In genomic region chr7:100887955-100888481, GRCh38 we compare ENCODE assay signal across 8 cellular contexts. TPM values are rescaled to one million over a fixed set of nuclear protein-coding genes. Genes with fewer than 3 reads are reported as not detected.
DNase-seq lines count a peak whose midpoint lies in the region; ATAC-seq, FAIRE-seq and TF ChIP-seq lines count a peak whose summit lies in the region.

No MANE protein-coding gene starts in this region.

- TF ChIP-seq EP300 in HepG2 (IDR thresholded peaks at IDR 0.05; ENCODE audit: low read depth in 2 of 2, low read length in 2 of 2) (no peak), HepG2 (CRISPR knock-in tag; IDR thresholded peaks at IDR 0.05; ENCODE audit: borderline replicate concordance) (no peak)

- peak overlapping the region; percentile 82 for H3K27ac Mint-ChIP-seq in activated T-helper 2 cell treated with anti-CD3 and anti-CD28 coated beads, Interferon-gamma antibody, Interleukin-2, Interleukin-4, amounts not matched to agents 10 μg/mL and 5 μg/mL and 100 μg/mL, durations not matched to agents 14 hours and 24 hours and 36 hours
- peak overlapping the region; percentile 87 for H3K27ac Mint-ChIP-seq in memory B cell

- TF ChIP-seq POLR2A in HepG2 (IDR thresholded peaks at IDR 0.05; ENCODE audit: insufficient read depth in 1 of 2, low read depth in 2 of 2, low read length in 2 of 2) (no peak), right lobe of liver (IDR thresholded peaks at IDR 0.05) (no peak)

- in situ Hi-C loops in HepG2 (cut with HindIII; ENCODE audit: extremely low pct_ligation_motif_present, low pct_unique_long_range_greater_than_20kb), result loop anchor here (25.0 kb wide), 1 partner anchor 399 kb away; no protein-coding TSS in a partner anchor

- peaks cover 19% of the 10 kb centered on the region for H3K27me3 Mint-ChIP-seq in activated T-helper 2 cell treated with anti-CD3 and anti-CD28 coated beads, Interferon-gamma antibody, Interleukin-2, Interleukin-4, amounts not matched to agents 10 μg/mL and 5 μg/mL and 100 μg/mL, durations not matched to agents 14 hours and 24 hours and 36 hours (ENCODE audit: low read depth)
- H3K27me3 Mint-ChIP-seq in memory B cell, result peaks cover 17% of the 10 kb centered on the region

- peak overlapping the region in 1 of 3 experiments; percentile 79; a peak in 3 of 6 replicates for H3K4me3 ChIP-seq in HepG2 (replicated peaks in 1 of 3; ENCODE audit: insufficient read depth in 1 of 3, low read depth in 2 of 3, low read length in 3 of 3)
- H3K4me3 ChIP-seq in right lobe of liver, result no peak overlapping the region

- H3K27ac ChIP-seq in HepG2 (ENCODE audit: extremely low read length, insufficient read depth, low read length), result peak overlapping the region; percentile 84
- no peak overlapping the region for H3K27ac ChIP-seq in right lobe of liver

- peaks cover 58% of the 10 kb centered on the region for H3K36me3 Mint-ChIP-seq in activated T-helper 2 cell treated with anti-CD3 and anti-CD28 coated beads, Interferon-gamma antibody, Interleukin-2, Interleukin-4, amounts not matched to agents 10 μg/mL and 5 μg/mL and 100 μg/mL, durations not matched to agents 14 hours and 24 hours and 36 hours (ENCODE audit: low read depth)
- peaks cover 43% of the 10 kb centered on the region for H3K36me3 Mint-ChIP-seq in memory B cell

- BruUV-seq in HepG2 (replicated peaks; lab: Mats Ljungman, UMichigan), result no TSS peak

- H3K9me3 ChIP-seq in HepG2 (ENCODE audit: low read length) (no peaks in the 10 kb centered on the region), right lobe of liver (no peaks in the 10 kb centered on the region)

- CTCF ChIA-PET in HepG2 (lab: Yijun Ruan, JAX; ENCODE audit: low intra/inter-chr PET ratio, low total read pairs), result no interaction called here

- intact Hi-C loops in HepG2 (cut with micrococcal nuclease; ENCODE audit: unreplicated experiment), result no loop called here
- intact Hi-C loops in right lobe of liver (cut with DNase I), result no loop called here
- intact Hi-C loops in activated T-helper 2 cell treated with anti-CD3 and anti-CD28 coated beads, Interferon-gamma antibody, Interleukin-2, Interleukin-4, amounts not matched to agents 10 μg/mL and 5 μg/mL and 100 μg/mL, durations not matched to agents 14 hours and 24 hours and 36 hours (cut with micrococcal nuclease), result loop anchor here (1.0 to 2.0 kb wide), 2 partner anchors 13 to 283 kb away; partner anchors contain the start of gene SRRT

- H2AFZ ChIP-seq in HepG2 (ENCODE audit: low read length), result no peak overlapping the region

- no peak for TF ChIP-seq RAD21 in HepG2 (CRISPR knock-in tag; IDR thresholded peaks at IDR 0.05)

- peak overlapping the region; percentile 90 for H3K4me2 ChIP-seq in HepG2 (ENCODE audit: low read depth, low read length)

- TF ChIP-seq CTCF in HepG2 (CRISPR knock-in tag; IDR thresholded peaks at IDR 0.05) (no peak), right lobe of liver (IDR thresholded peaks at IDR 0.05) (no peak)

- 95% methylated on average over 10 of the region's 13 CpGs for WGBS in HepG2 (ENCODE audit: low lambda C conversion rate)
- WGBS in right lobe of liver (ENCODE audit: insufficient coverage, low coverage, low lambda C conversion rate, missing lambda C conversion rate), result 73% methylated on average over 10 of the region's 13 CpGs

- no peak for ATAC-seq in HepG2
- ATAC-seq in right lobe of liver, result no peak
- no peak for ATAC-seq in memory B cell (ENCODE audit: low read depth)
- ATAC-seq in GM21723 (IDR thresholded peaks at IDR 0.05; ENCODE audit: unreplicated experiment), result no peak
- no peak for ATAC-seq in GM21447 (IDR thresholded peaks at IDR 0.05; ENCODE audit: unreplicated experiment)

- no peaks in the 10 kb centered on the region for H3K9me3 Mint-ChIP-seq in activated T-helper 2 cell treated with anti-CD3 and anti-CD28 coated beads, Interferon-gamma antibody, Interleukin-2, Interleukin-4, amounts not matched to agents 10 μg/mL and 5 μg/mL and 100 μg/mL, durations not matched to agents 14 hours and 24 hours and 36 hours
- H3K9me3 Mint-ChIP-seq in memory B cell, result no peaks in the 10 kb centered on the region

- peaks cover 48% of the 10 kb centered on the region for H3K4me1 Mint-ChIP-seq in activated T-helper 2 cell treated with anti-CD3 and anti-CD28 coated beads, Interferon-gamma antibody, Interleukin-2, Interleukin-4, amounts not matched to agents 10 μg/mL and 5 μg/mL and 100 μg/mL, durations not matched to agents 14 hours and 24 hours and 36 hours (ENCODE audit: low read depth)
- H3K4me1 Mint-ChIP-seq in memory B cell, result peaks cover 34% of the 10 kb centered on the region

- no peak overlapping the region for H3K9ac ChIP-seq in HepG2 (ENCODE audit: insufficient read depth, low read depth, low read length)

- FAIRE-seq in HepG2 (lab: Jason Lieb, UNC), result no peak

- POLR2A ChIA-PET in HepG2 (lab: Yijun Ruan, JAX), result interaction anchor here (0.8 to 6.0 kb wide), 2 partner anchors 12 to 18 kb away, joined by 3 to 141 read pairs; partner anchors contain the start of gene SRRT

- H4K20me1 ChIP-seq in HepG2 (ENCODE audit: insufficient read depth, low read length), result no peaks in the 10 kb centered on the region

- peaks cover 4 to 5% of the 10 kb centered on the region in 2 experiments; a peak in 1 of 5 replicates for H3K27me3 ChIP-seq in HepG2 (ENCODE audit: control insufficient read depth in 1 of 2, insufficient read depth in 2 of 2, low read length in 2 of 2)
- H3K27me3 ChIP-seq in right lobe of liver, result no peaks in the 10 kb centered on the region

- H3K4me3 Mint-ChIP-seq in activated T-helper 2 cell treated with anti-CD3 and anti-CD28 coated beads, Interferon-gamma antibody, Interleukin-2, Interleukin-4, amounts not matched to agents 10 μg/mL and 5 μg/mL and 100 μg/mL, durations not matched to agents 14 hours and 24 hours and 36 hours (ENCODE audit: low read depth), result peak overlapping the region; percentile 79
- H3K4me3 Mint-ChIP-seq in memory B cell, result peak overlapping the region; percentile 86

- peaks cover 64% of the 10 kb centered on the region for H3K4me1 ChIP-seq in HepG2 (ENCODE audit: insufficient read depth, low read length)
- H3K4me1 ChIP-seq in right lobe of liver, result peaks cover 0 to 15% (median 8%) of the 10 kb centered on the region in 4 donors

- DNase-seq in HepG2 (ENCODE audit: low spot score) (no peak), right lobe of liver (no peak), memory B cell (ENCODE audit: low spot score in 2 of 2) (no peak), COLO829 (ENCODE audit: low spot score) (no peak), NOMO-1 treated with dmso at 0.1 percent for 144 hours (lab: John Stamatoyannopoulos, UW; ENCODE audit: unreplicated experiment) (no peak)
- no peak for DNase-seq in activated T-helper 2 cell treated with anti-CD3 and anti-CD28 coated beads, Interferon-gamma antibody, Interleukin-2, Interleukin-4, amounts not matched to agents 10 μg/mL and 5 μg/mL and 100 μg/mL, durations not matched to agents 14 hours and 24 hours and 36 hours (ENCODE audit: low spot score)

- H3K79me2 ChIP-seq in HepG2 (ENCODE audit: insufficient read depth, low read length), result peaks cover 10% of the 10 kb centered on the region

- peaks cover 28 to 57% of the 10 kb centered on the region in 2 experiments for H3K36me3 ChIP-seq in HepG2 (replicated peaks in 1 of 2; ENCODE audit: control insufficient read depth in 1 of 2, insufficient read depth in 2 of 2, low read length in 2 of 2)
- peaks cover under 1 to 56% (median 22%) of the 10 kb centered on the region in 4 donors for H3K36me3 ChIP-seq in right lobe of liver

RNA-seq across cellular contexts. Expression of gene UFSP1, which starts 1.5 kb away (rescaled TPM):
- total RNA-seq in HepG2 (2016; rRNA removed; fragmentation: Illumina TruSeq; extraction: Trizol) (2.8 and 3.3 TPM in 2 replicates), right lobe of liver (1 to 10 TPM; 1.0 to 3.4 (median 2.1) TPM)
- total RNA-seq in HepG2 (2016; cell fraction: cytosol; rRNA removed; fragmentation: Illumina TruSeq; extraction: Trizol; ENCODE audit: low read depth), result 1.7 and 2.1 TPM in 2 replicates
- total RNA-seq in HepG2 (2016; cell fraction: insoluble cytoplasmic fraction; rRNA removed; fragmentation: Illumina TruSeq; extraction: Trizol), result 2.5 and 3.0 TPM in 2 replicates
- total RNA-seq in HepG2 (2016; cell fraction: membrane; rRNA removed; fragmentation: Illumina TruSeq; extraction: Trizol), result 1.7 and 2.0 TPM in 2 replicates
- total RNA-seq in HepG2 (2016; cell fraction: nucleus; rRNA removed; fragmentation: Illumina TruSeq; extraction: Trizol), result 2.3 TPM in 2 replicates
- polyA plus RNA-seq in HepG2 (2011; rRNA removed), result 0.65 and 1.3 TPM in 2 replicates
- 0.65 and 1.2 TPM in 2 replicates for polyA plus RNA-seq in HepG2 (2011; cell fraction: cytosol; rRNA removed)
- polyA plus RNA-seq in HepG2 (2011; cell fraction: nucleus; rRNA removed), result 2.0 and 2.5 TPM in 2 replicates
- polyA plus RNA-seq in HepG2 (2012), result 0.96 and 1.6 TPM in 2 replicates
- 0.41 and 0.42 TPM in 2 replicates for polyA plus RNA-seq in HepG2 (2016; cell fraction: cytosol; fragmentation: Illumina TruSeq; extraction: Trizol; ENCODE audit: low read depth)
- polyA plus RNA-seq in HepG2 (2016; cell fraction: insoluble cytoplasmic fraction; fragmentation: Illumina TruSeq; extraction: Trizol; ENCODE audit: low read depth), result 1.9 and 2.3 TPM in 2 replicates
- polyA plus RNA-seq in HepG2 (2016; cell fraction: membrane; fragmentation: Illumina TruSeq; extraction: Trizol; ENCODE audit: low read depth), result 0.65 and 0.74 TPM in 2 replicates
- polyA plus RNA-seq in HepG2 (2016; cell fraction: nucleus; fragmentation: Illumina TruSeq; extraction: Trizol; ENCODE audit: insufficient read depth, low read depth), result 1.0 and 1.5 TPM in 2 replicates
- 5.4 and 9.8 TPM in 2 replicates for polyA minus RNA-seq in HepG2 (2011; rRNA and poly(A)+ RNA removed; ENCODE audit: low replicate concordance)
- 0.89 and 1.7 TPM in 2 replicates for polyA minus RNA-seq in HepG2 (2011; cell fraction: cytosol; rRNA and poly(A)+ RNA removed)
- polyA minus RNA-seq in HepG2 (2011; cell fraction: nucleus; rRNA and poly(A)+ RNA removed), result 6.2 and 7.6 TPM in 2 replicates
- total RNA-seq in activated T-helper 2 cell treated with anti-CD3 and anti-CD28 coated beads, Interferon-gamma antibody, Interleukin-2, Interleukin-4, amounts not matched to agents 10 μg/mL and 5 μg/mL and 100 μg/mL, durations not matched to agents 14 hours and 24 hours and 36 hours, result 3.8 and 5.0 TPM in 2 replicates

RNA-seq across cellular contexts. Expression of gene ACHE, which starts 7.7 kb away (rescaled TPM):
- total RNA-seq in HepG2 (2016; rRNA removed; fragmentation: Illumina TruSeq; extraction: Trizol), result 0.18 TPM in 1 of 2 replicates, not detected in the other
- total RNA-seq in HepG2 (2016; cell fraction: cytosol; rRNA removed; fragmentation: Illumina TruSeq; extraction: Trizol; ENCODE audit: low read depth), result not detected in 2 replicates
- 0.09 TPM in 1 of 2 replicates, not detected in the other for total RNA-seq in HepG2 (2016; cell fraction: insoluble cytoplasmic fraction; rRNA removed; fragmentation: Illumina TruSeq; extraction: Trizol)
- total RNA-seq in HepG2 (2016; cell fraction: membrane; rRNA removed; fragmentation: Illumina TruSeq; extraction: Trizol), result not detected in 2 replicates
- total RNA-seq in HepG2 (2016; cell fraction: nucleus; rRNA removed; fragmentation: Illumina TruSeq; extraction: Trizol), result not detected in 2 replicates
- 0.40 and 0.99 TPM in 2 replicates for polyA plus RNA-seq in HepG2 (2011; rRNA removed)
- polyA plus RNA-seq in HepG2 (2011; cell fraction: cytosol; rRNA removed), result 0.25 and 0.38 TPM in 2 replicates
- 2.2 and 3.0 TPM in 2 replicates for polyA plus RNA-seq in HepG2 (2011; cell fraction: nucleus; rRNA removed)
- 0.27 and 0.87 TPM in 2 replicates for polyA plus RNA-seq in HepG2 (2012)
- 0.05 and 0.07 TPM in 2 replicates for polyA plus RNA-seq in HepG2 (2016; cell fraction: cytosol; fragmentation: Illumina TruSeq; extraction: Trizol; ENCODE audit: low read depth)
- not detected in 2 replicates for polyA plus RNA-seq in HepG2 (2016; cell fraction: insoluble cytoplasmic fraction; fragmentation: Illumina TruSeq; extraction: Trizol; ENCODE audit: low read depth)
- 0.08 TPM in 1 of 2 replicates, not detected in the other for polyA plus RNA-seq in HepG2 (2016; cell fraction: membrane; fragmentation: Illumina TruSeq; extraction: Trizol; ENCODE audit: low read depth)
- polyA plus RNA-seq in HepG2 (2016; cell fraction: nucleus; fragmentation: Illumina TruSeq; extraction: Trizol; ENCODE audit: insufficient read depth, low read depth), result 0.77 and 1.1 TPM in 2 replicates
- polyA minus RNA-seq in HepG2 (2011; rRNA and poly(A)+ RNA removed; ENCODE audit: low replicate concordance), result 0.09 and 0.28 TPM in 2 replicates
- not detected in 2 replicates for polyA minus RNA-seq in HepG2 (2011; cell fraction: cytosol; rRNA and poly(A)+ RNA removed)
- 0.26 and 0.75 TPM in 2 replicates for polyA minus RNA-seq in HepG2 (2011; cell fraction: nucleus; rRNA and poly(A)+ RNA removed)
- total RNA-seq in right lobe of liver, result 1 to 10 TPM in 5 of 6 experiments, under 1 TPM in 1; 0.59 to 6.0 (median 3.0) TPM
- total RNA-seq in activated T-helper 2 cell treated with anti-CD3 and anti-CD28 coated beads, Interferon-gamma antibody, Interleukin-2, Interleukin-4, amounts not matched to agents 10 μg/mL and 5 μg/mL and 100 μg/mL, durations not matched to agents 14 hours and 24 hours and 36 hours, result 0.09 and 0.21 TPM in 2 replicates

RNA-seq across cellular contexts. Expression of gene SRRT, which starts 13.1 kb away (rescaled TPM):
- total RNA-seq in HepG2 (2016; rRNA removed; fragmentation: Illumina TruSeq; extraction: Trizol), result 79.1 and 106 TPM in 2 replicates
- 11.8 and 17.5 TPM in 2 replicates for total RNA-seq in HepG2 (2016; cell fraction: cytosol; rRNA removed; fragmentation: Illumina TruSeq; extraction: Trizol; ENCODE audit: low read depth)
- 56.7 and 113 TPM in 2 replicates for total RNA-seq in HepG2 (2016; cell fraction: insoluble cytoplasmic fraction; rRNA removed; fragmentation: Illumina TruSeq; extraction: Trizol)
- total RNA-seq in HepG2 (2016; cell fraction: membrane; rRNA removed; fragmentation: Illumina TruSeq; extraction: Trizol), result 21.7 and 29.6 TPM in 2 replicates
- total RNA-seq in HepG2 (2016; cell fraction: nucleus; rRNA removed; fragmentation: Illumina TruSeq; extraction: Trizol), result 78.9 and 79.0 TPM in 2 replicates
- polyA plus RNA-seq in HepG2 (2011; rRNA removed), result 26.2 and 30.4 TPM in 2 replicates
- 9.4 and 12.5 TPM in 2 replicates for polyA plus RNA-seq in HepG2 (2011; cell fraction: cytosol; rRNA removed)
- 220 and 271 TPM in 2 replicates for polyA plus RNA-seq in HepG2 (2011; cell fraction: nucleus; rRNA removed)
- 52.9 and 58.7 TPM in 2 replicates for polyA plus RNA-seq in HepG2 (2012)
- polyA plus RNA-seq in HepG2 (2016; cell fraction: cytosol; fragmentation: Illumina TruSeq; extraction: Trizol; ENCODE audit: low read depth), result 12.1 and 13.2 TPM in 2 replicates
- 72.8 and 96.9 TPM in 2 replicates for polyA plus RNA-seq in HepG2 (2016; cell fraction: insoluble cytoplasmic fraction; fragmentation: Illumina TruSeq; extraction: Trizol; ENCODE audit: low read depth)
- polyA plus RNA-seq in HepG2 (2016; cell fraction: membrane; fragmentation: Illumina TruSeq; extraction: Trizol; ENCODE audit: low read depth), result 17.7 and 23.3 TPM in 2 replicates
- 226 and 281 TPM in 2 replicates for polyA plus RNA-seq in HepG2 (2016; cell fraction: nucleus; fragmentation: Illumina TruSeq; extraction: Trizol; ENCODE audit: insufficient read depth, low read depth)
- 23.1 and 63.7 TPM in 2 replicates for polyA minus RNA-seq in HepG2 (2011; rRNA and poly(A)+ RNA removed; ENCODE audit: low replicate concordance)
- polyA minus RNA-seq in HepG2 (2011; cell fraction: cytosol; rRNA and poly(A)+ RNA removed), result 17.7 and 23.7 TPM in 2 replicates
- polyA minus RNA-seq in HepG2 (2011; cell fraction: nucleus; rRNA and poly(A)+ RNA removed), result 55.4 and 59.5 TPM in 2 replicates
- 10 to 100 TPM; 22.4 to 65.7 (median 49.1) TPM for total RNA-seq in right lobe of liver
- total RNA-seq in activated T-helper 2 cell treated with anti-CD3 and anti-CD28 coated beads, Interferon-gamma antibody, Interleukin-2, Interleukin-4, amounts not matched to agents 10 μg/mL and 5 μg/mL and 100 μg/mL, durations not matched to agents 14 hours and 24 hours and 36 hours, result 280 and 290 TPM in 2 replicates

RNA-seq across cellular contexts. Expression of gene TRIP6, which starts 20.8 kb away (rescaled TPM):
- 0.38 TPM in 1 of 2 replicates, not detected in the other for total RNA-seq in HepG2 (2016; rRNA removed; fragmentation: Illumina TruSeq; extraction: Trizol)
- 0.61 and 0.71 TPM in 2 replicates for total RNA-seq in HepG2 (2016; cell fraction: cytosol; rRNA removed; fragmentation: Illumina TruSeq; extraction: Trizol; ENCODE audit: low read depth)
- 0.22 and 0.35 TPM in 2 replicates for total RNA-seq in HepG2 (2016; cell fraction: insoluble cytoplasmic fraction; rRNA removed; fragmentation: Illumina TruSeq; extraction: Trizol)
- 0.15 and 0.41 TPM in 2 replicates for total RNA-seq in HepG2 (2016; cell fraction: membrane; rRNA removed; fragmentation: Illumina TruSeq; extraction: Trizol)
- 0.41 and 0.65 TPM in 2 replicates for total RNA-seq in HepG2 (2016; cell fraction: nucleus; rRNA removed; fragmentation: Illumina TruSeq; extraction: Trizol)
- 0.30 and 0.34 TPM in 2 replicates for polyA plus RNA-seq in HepG2 (2011; rRNA removed)
- 0.13 and 0.21 TPM in 2 replicates for polyA plus RNA-seq in HepG2 (2011; cell fraction: cytosol; rRNA removed)
- 0.99 and 1.1 TPM in 2 replicates for polyA plus RNA-seq in HepG2 (2011; cell fraction: nucleus; rRNA removed)
- polyA plus RNA-seq in HepG2 (2012), result 0.24 and 0.55 TPM in 2 replicates
- 0.20 and 0.31 TPM in 2 replicates for polyA plus RNA-seq in HepG2 (2016; cell fraction: cytosol; fragmentation: Illumina TruSeq; extraction: Trizol; ENCODE audit: low read depth)
- 0.19 and 0.32 TPM in 2 replicates for polyA plus RNA-seq in HepG2 (2016; cell fraction: insoluble cytoplasmic fraction; fragmentation: Illumina TruSeq; extraction: Trizol; ENCODE audit: low read depth)
- 0.09 and 0.10 TPM in 2 replicates for polyA plus RNA-seq in HepG2 (2016; cell fraction: membrane; fragmentation: Illumina TruSeq; extraction: Trizol; ENCODE audit: low read depth)
- polyA plus RNA-seq in HepG2 (2016; cell fraction: nucleus; fragmentation: Illumina TruSeq; extraction: Trizol; ENCODE audit: insufficient read depth, low read depth), result 1.4 and 2.7 TPM in 2 replicates
- 0.32 and 43.8 TPM in 2 replicates for polyA minus RNA-seq in HepG2 (2011; rRNA and poly(A)+ RNA removed; ENCODE audit: low replicate concordance)
- 0.53 and 0.69 TPM in 2 replicates for polyA minus RNA-seq in HepG2 (2011; cell fraction: cytosol; rRNA and poly(A)+ RNA removed)
- polyA minus RNA-seq in HepG2 (2011; cell fraction: nucleus; rRNA and poly(A)+ RNA removed), result 0.62 and 0.90 TPM in 2 replicates
- 10 to 100 TPM; 21.4 to 58.6 (median 43.2) TPM for total RNA-seq in right lobe of liver
- 38.5 and 38.7 TPM in 2 replicates for total RNA-seq in activated T-helper 2 cell treated with anti-CD3 and anti-CD28 coated beads, Interferon-gamma antibody, Interleukin-2, Interleukin-4, amounts not matched to agents 10 μg/mL and 5 μg/mL and 100 μg/mL, durations not matched to agents 14 hours and 24 hours and 36 hours

RNA-seq across cellular contexts. Expression of gene SLC12A9, which starts 35.5 kb away (rescaled TPM):
- total RNA-seq in HepG2 (2016; rRNA removed; fragmentation: Illumina TruSeq; extraction: Trizol), result 5.4 and 16.6 TPM in 2 replicates
- 4.7 and 5.6 TPM in 2 replicates for total RNA-seq in HepG2 (2016; cell fraction: cytosol; rRNA removed; fragmentation: Illumina TruSeq; extraction: Trizol; ENCODE audit: low read depth)
- 5.6 and 18.2 TPM in 2 replicates for total RNA-seq in HepG2 (2016; cell fraction: insoluble cytoplasmic fraction; rRNA removed; fragmentation: Illumina TruSeq; extraction: Trizol)
- total RNA-seq in HepG2 (2016; cell fraction: membrane; rRNA removed; fragmentation: Illumina TruSeq; extraction: Trizol), result 7.9 and 9.1 TPM in 2 replicates
- 14.7 and 18.3 TPM in 2 replicates for total RNA-seq in HepG2 (2016; cell fraction: nucleus; rRNA removed; fragmentation: Illumina TruSeq; extraction: Trizol)
- polyA plus RNA-seq in HepG2 (2011; rRNA removed), result 8.7 and 13.9 TPM in 2 replicates
- 6.6 and 7.9 TPM in 2 replicates for polyA plus RNA-seq in HepG2 (2011; cell fraction: cytosol; rRNA removed)
- polyA plus RNA-seq in HepG2 (2011; cell fraction: nucleus; rRNA removed), result 25.6 and 27.8 TPM in 2 replicates
- 6.2 and 8.0 TPM in 2 replicates for polyA plus RNA-seq in HepG2 (2012)
- 1.6 and 2.0 TPM in 2 replicates for polyA plus RNA-seq in HepG2 (2016; cell fraction: cytosol; fragmentation: Illumina TruSeq; extraction: Trizol; ENCODE audit: low read depth)
- polyA plus RNA-seq in HepG2 (2016; cell fraction: insoluble cytoplasmic fraction; fragmentation: Illumina TruSeq; extraction: Trizol; ENCODE audit: low read depth), result 4.7 and 6.3 TPM in 2 replicates
- 4.0 and 4.6 TPM in 2 replicates for polyA plus RNA-seq in HepG2 (2016; cell fraction: membrane; fragmentation: Illumina TruSeq; extraction: Trizol; ENCODE audit: low read depth)
- 31.8 and 35.4 TPM in 2 replicates for polyA plus RNA-seq in HepG2 (2016; cell fraction: nucleus; fragmentation: Illumina TruSeq; extraction: Trizol; ENCODE audit: insufficient read depth, low read depth)
- polyA minus RNA-seq in HepG2 (2011; rRNA and poly(A)+ RNA removed; ENCODE audit: low replicate concordance), result 12.3 and 25.2 TPM in 2 replicates
- 3.1 and 5.7 TPM in 2 replicates for polyA minus RNA-seq in HepG2 (2011; cell fraction: cytosol; rRNA and poly(A)+ RNA removed)
- 4.0 and 6.5 TPM in 2 replicates for polyA minus RNA-seq in HepG2 (2011; cell fraction: nucleus; rRNA and poly(A)+ RNA removed)
- total RNA-seq in right lobe of liver, result 10 to 100 TPM in 2 of 6 experiments, 1 to 10 TPM in 4; 7.1 to 10.6 (median 9.2) TPM
- total RNA-seq in activated T-helper 2 cell treated with anti-CD3 and anti-CD28 coated beads, Interferon-gamma antibody, Interleukin-2, Interleukin-4, amounts not matched to agents 10 μg/mL and 5 μg/mL and 100 μg/mL, durations not matched to agents 14 hours and 24 hours and 36 hours, result 27.3 and 31.6 TPM in 2 replicates
